20 cellular contexts compared by ENCODE assay signal in the genomic region with DNA sequence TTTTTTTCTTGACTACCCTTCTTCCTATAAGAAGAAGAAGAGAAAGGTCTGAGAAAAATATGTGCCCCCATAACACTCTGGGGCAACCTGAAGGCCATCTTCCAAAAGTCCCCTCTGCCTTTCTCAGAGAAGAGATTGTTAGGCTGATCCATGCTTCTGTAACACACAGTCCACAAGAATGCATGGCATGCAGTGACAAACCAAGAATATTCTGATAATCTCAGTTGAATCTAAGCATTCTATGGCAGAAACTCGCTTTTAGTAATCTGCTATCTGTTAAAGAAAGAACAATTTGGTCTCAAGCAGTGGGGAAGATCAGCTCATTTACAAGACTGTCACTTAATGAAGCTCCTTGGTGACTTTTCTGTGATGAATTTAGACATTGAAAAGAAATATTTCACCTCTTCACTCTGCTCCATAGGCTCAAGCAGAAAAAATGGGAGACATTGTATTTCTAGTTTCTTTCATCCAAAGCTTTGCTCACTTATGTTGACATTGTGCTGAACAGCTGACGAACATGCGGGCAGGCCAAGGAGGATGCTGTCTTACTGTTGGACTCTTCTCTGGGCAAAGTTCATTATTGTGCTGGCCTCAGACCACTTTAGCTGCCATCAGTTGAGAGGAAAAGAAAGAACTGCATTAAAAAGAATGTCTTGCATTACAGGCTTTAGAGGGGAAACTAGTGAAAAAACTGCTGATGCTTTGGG.
DNase-seq lines count a peak whose midpoint lies in the region; TF ChIP-seq lines count a peak whose summit lies in the region.
"Had no signal": no experiment of that assay in that cellular context is flagged by ENCODE, and none has a peak within 500 bp of the region (broad histone marks: within the 10 kb centered on the region; RNA-seq: fewer than 3 reads in every experiment).

No MANE protein-coding gene starts in this region.

- H3K9me2 ChIP-seq in SK-N-SH, result no peaks in the 10 kb centered on the region

- H3K27ac ChIP-seq in SK-N-SH (ENCODE audit: low read depth in 2 of 2, low read length in 1 of 2) (peak overlapping the region; percentile 28 to 47; a peak in 3 of 4 replicates), osteoblast (ENCODE audit: low read depth, low read length) (peak overlapping the region; percentile 3), ascending aorta (no peak overlapping the region), WERI-Rb-1 (no peak overlapping the region)
- H3K27ac ChIP-seq: skin epidermis, vagina had no signal

- H3F3A ChIP-seq in SK-N-SH (replicated peaks; ENCODE audit: insufficient read depth), result no peaks in the 10 kb centered on the region

- TF ChIP-seq EP300 in SK-N-SH (IDR thresholded peaks at IDR 0.05; ENCODE audit: borderline replicate concordance in 1 of 2, low read depth in 1 of 2, low read length in 1 of 2), result peak in 1 of 2 experiments; percentile 53; a peak in 1 of 4 replicates

- DNase-seq in EL (peak; percentile 81), SK-N-SH (no peak), fibroblast of pulmonary artery (ENCODE audit: low read depth) (peak; percentile 27), osteoblast (ENCODE audit: insufficient read length, low spot score, missing footprints) (peak; percentile 83), NCI-H69 (lab: John Stamatoyannopoulos, UW) (no peak), ascending aorta (ENCODE audit: low spot score in 2 of 2) (no peak), WERI-Rb-1 (no peak), superior temporal gyrus (ENCODE audit: extremely low spot score) (no peak)
- DNase-seq: cortex of kidney; naive thymus-derived CD8-positive, alpha-beta T cell; NCI-H1417 treated with DMSO at 0.1 percent for 48 hours; NCI-H2171 treated with DMSO at 0.1 percent for 48 hours; PC-3; posterior cingulate gyrus; stimulated activated CD4-positive, alpha-beta T cell treated with anti-CD3 and anti-CD28 coated beads, Interleukin-4, amount 100 ng/mL, for 24 hours; T-helper 9 cell had no signal

- H3K4me2 ChIP-seq in SK-N-SH (peak overlapping the region; percentile 13; the same call in 1 of the 2 replicates), osteoblast (ENCODE audit: insufficient read depth, low read length) (peak overlapping the region; percentile 14)

- H3K4me1 ChIP-seq in SK-N-SH (ENCODE audit: control insufficient read depth in 1 of 2, insufficient read depth in 2 of 2, low read depth in 1 of 2, low read length in 1 of 2) (no peaks in the 10 kb centered on the region), osteoblast (ENCODE audit: insufficient read depth, low read length) (peaks cover 2% of the 10 kb centered on the region), ascending aorta (no peaks in the 10 kb centered on the region)
- H3K4me1 ChIP-seq: vagina had no signal

- CTCF ChIA-PET in SK-N-SH (lab: Yijun Ruan, JAX), result no interaction called here

- H3K27me3 ChIP-seq in SK-N-SH (ENCODE audit: insufficient read depth), result no peaks in the 10 kb centered on the region
- no peaks in the 10 kb centered on the region for H3K27me3 ChIP-seq in osteoblast (ENCODE audit: insufficient read depth, low read length)
- H3K27me3 ChIP-seq in ascending aorta, result no peaks in the 10 kb centered on the region
- H3K27me3 ChIP-seq in WERI-Rb-1 (ENCODE audit: insufficient read depth, low read depth, severe bottlenecking), result no peaks in the 10 kb centered on the region
- H3K27me3 ChIP-seq: vagina had no signal

- intact Hi-C loops in ascending aorta (cut with DNase I), result no loop called here

- H4K20me1 ChIP-seq in SK-N-SH (ENCODE audit: insufficient read depth) (no peaks in the 10 kb centered on the region), osteoblast (ENCODE audit: insufficient read depth, low read length) (no peaks in the 10 kb centered on the region)

- POLR2A ChIA-PET in SK-N-SH (lab: Yijun Ruan, JAX), result no interaction called here

- H3K36me3 ChIP-seq in SK-N-SH (replicated peaks in 1 of 2; ENCODE audit: control insufficient read depth in 1 of 2, insufficient read depth in 2 of 2, low read length in 1 of 2) (no peaks in the 10 kb centered on the region), osteoblast (ENCODE audit: insufficient read depth, low read length) (no peaks in the 10 kb centered on the region), ascending aorta (no peaks in the 10 kb centered on the region), WERI-Rb-1 (no peaks in the 10 kb centered on the region)
- H3K36me3 ChIP-seq: vagina had no signal

- H2AFZ ChIP-seq in SK-N-SH (ENCODE audit: low read depth) (no peak overlapping the region), osteoblast (ENCODE audit: low read length) (no peak overlapping the region)

- no peak overlapping the region for H3K4me3 ChIP-seq in SK-N-SH (ENCODE audit: low read depth in 2 of 2, low read length in 1 of 2)
- H3K4me3 ChIP-seq in fibroblast of pulmonary artery (replicated peaks; ENCODE audit: low read depth, low read length), result no peak overlapping the region
- no peak overlapping the region for H3K4me3 ChIP-seq in osteoblast (ENCODE audit: insufficient read depth, low read length)
- H3K4me3 ChIP-seq in ascending aorta, result no peak overlapping the region
- no peak overlapping the region for H3K4me3 ChIP-seq in WERI-Rb-1 (ENCODE audit: low read depth, low read length)
- H3K4me3 ChIP-seq: GM12878, lung, skin epidermis, vagina had no signal

- no peaks in the 10 kb centered on the region for H3K9me3 ChIP-seq in SK-N-SH
- no peaks in the 10 kb centered on the region for H3K9me3 ChIP-seq in osteoblast (ENCODE audit: low read depth, low read length)
- no peaks in the 10 kb centered on the region for H3K9me3 ChIP-seq in ascending aorta
- no peaks in the 10 kb centered on the region for H3K9me3 ChIP-seq in WERI-Rb-1 (ENCODE audit: severe bottlenecking)
- H3K9me3 ChIP-seq: vagina had no signal

- H3K9ac ChIP-seq in SK-N-SH, result no peak overlapping the region

- 58% methylated on average over 3 of the region's 3 CpGs for WGBS in SK-N-SH (ENCODE audit: low lambda C conversion rate)

- H3K79me2 ChIP-seq in SK-N-SH (ENCODE audit: insufficient read depth) (no peaks in the 10 kb centered on the region), osteoblast (ENCODE audit: insufficient read depth, low read length) (no peaks in the 10 kb centered on the region)

- no peak for TF ChIP-seq RAD21 in SK-N-SH (IDR thresholded peaks at IDR 0.05; ENCODE audit: low read length)

- TF ChIP-seq CTCF in SK-N-SH (IDR thresholded peaks at IDR 0.05) (no peak), fibroblast of pulmonary artery (IDR thresholded peaks at IDR 0.05; ENCODE audit: low read length, missing control alignments) (no peak), osteoblast (IDR thresholded peaks at IDR 0.05; ENCODE audit: extremely low read depth, low read depth, low read length) (no peak), ascending aorta (IDR thresholded peaks at IDR 0.05) (no peak), WERI-Rb-1 (IDR thresholded peaks at IDR 0.05; ENCODE audit: low read depth, low read length) (no peak)

TF ChIP-seq in SK-N-SH, 30 proteins besides CTCF, POLR2A, EP300 and RAD21 (continues in another document):
- TF ChIP-seq, protein P1, sequence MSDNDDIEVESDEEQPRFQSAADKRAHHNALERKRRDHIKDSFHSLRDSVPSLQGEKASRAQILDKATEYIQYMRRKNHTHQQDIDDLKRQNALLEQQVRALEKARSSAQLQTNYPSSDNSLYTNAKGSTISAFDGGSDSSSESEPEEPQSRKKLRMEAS (IDR thresholded peaks at IDR 0.05; ENCODE audit: low read depth), result no peak
- TF ChIP-seq, protein P2, sequence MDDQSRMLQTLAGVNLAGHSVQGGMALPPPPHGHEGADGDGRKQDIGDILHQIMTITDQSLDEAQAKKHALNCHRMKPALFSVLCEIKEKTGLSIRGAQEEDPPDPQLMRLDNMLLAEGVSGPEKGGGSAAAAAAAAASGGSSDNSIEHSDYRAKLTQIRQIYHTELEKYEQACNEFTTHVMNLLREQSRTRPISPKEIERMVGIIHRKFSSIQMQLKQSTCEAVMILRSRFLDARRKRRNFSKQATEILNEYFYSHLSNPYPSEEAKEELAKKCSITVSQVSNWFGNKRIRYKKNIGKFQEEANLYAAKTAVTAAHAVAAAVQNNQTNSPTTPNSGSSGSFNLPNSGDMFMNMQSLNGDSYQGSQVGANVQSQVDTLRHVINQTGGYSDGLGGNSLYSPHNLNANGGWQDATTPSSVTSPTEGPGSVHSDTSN (IDR thresholded peaks at IDR 0.05), result peak; percentile 44
- TF ChIP-seq SIN3A (IDR thresholded peaks at IDR 0.05; ENCODE audit: borderline replicate concordance, low read depth, low read length) (no peak), TEAD4 (IDR thresholded peaks at IDR 0.05; ENCODE audit: borderline replicate concordance, insufficient read depth) (peak; percentile 85; the same call in 1 of the 2 replicates), NFIC (IDR thresholded peaks at IDR 0.05; ENCODE audit: borderline replicate concordance) (0 out of 2 replicates have a peak, but pooled peaks have one; percentile 30), CHD2 (IDR thresholded peaks at IDR 0.05; ENCODE audit: low read length, partially characterized antibody) (no peak), EZH2phosphoT487 (IDR thresholded peaks at IDR 0.05; ENCODE audit: borderline replicate concordance, low read depth) (no peak), RCOR1 (IDR thresholded peaks at IDR 0.05; ENCODE audit: low read length) (no peak), POLR2AphosphoS5 (IDR thresholded peaks at IDR 0.05; ENCODE audit: low read depth, low read length) (no peak), JUND (IDR thresholded peaks at IDR 0.05) (peak; percentile 36; the same call in 1 of the 2 replicates), GABPA (IDR thresholded peaks at IDR 0.05; ENCODE audit: low read depth) (no peak), TAF1 (IDR thresholded peaks at IDR 0.05; ENCODE audit: borderline replicate concordance, low read depth, low read length) (no peak)
- TF ChIP-seq, protein P3, sequence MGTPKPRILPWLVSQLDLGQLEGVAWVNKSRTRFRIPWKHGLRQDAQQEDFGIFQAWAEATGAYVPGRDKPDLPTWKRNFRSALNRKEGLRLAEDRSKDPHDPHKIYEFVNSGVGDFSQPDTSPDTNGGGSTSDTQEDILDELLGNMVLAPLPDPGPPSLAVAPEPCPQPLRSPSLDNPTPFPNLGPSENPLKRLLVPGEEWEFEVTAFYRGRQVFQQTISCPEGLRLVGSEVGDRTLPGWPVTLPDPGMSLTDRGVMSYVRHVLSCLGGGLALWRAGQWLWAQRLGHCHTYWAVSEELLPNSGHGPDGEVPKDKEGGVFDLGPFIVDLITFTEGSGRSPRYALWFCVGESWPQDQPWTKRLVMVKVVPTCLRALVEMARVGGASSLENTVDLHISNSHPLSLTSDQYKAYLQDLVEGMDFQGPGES (IDR thresholded peaks at IDR 0.05; ENCODE audit: low read depth, low read length), result no peak
- TF ChIP-seq, protein P4, sequence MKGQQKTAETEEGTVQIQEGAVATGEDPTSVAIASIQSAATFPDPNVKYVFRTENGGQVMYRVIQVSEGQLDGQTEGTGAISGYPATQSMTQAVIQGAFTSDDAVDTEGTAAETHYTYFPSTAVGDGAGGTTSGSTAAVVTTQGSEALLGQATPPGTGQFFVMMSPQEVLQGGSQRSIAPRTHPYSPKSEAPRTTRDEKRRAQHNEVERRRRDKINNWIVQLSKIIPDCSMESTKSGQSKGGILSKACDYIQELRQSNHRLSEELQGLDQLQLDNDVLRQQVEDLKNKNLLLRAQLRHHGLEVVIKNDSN (IDR thresholded peaks at IDR 0.05; ENCODE audit: borderline replicate concordance, low read depth), result no peak

Comparison
In these comparisons a context has a peak if more than half of its experiments do, and no peak if none do; other contexts are left out.
1. DNase-seq: peak in EL (single experiment), fibroblast of pulmonary artery (single experiment) and osteoblast (single experiment); none in SK-N-SH (single experiment), NCI-H69 (single experiment), ascending aorta (0 of 2), WERI-Rb-1 (single experiment) and superior temporal gyrus (single experiment).
2. H3K27ac ChIP-seq: peak in SK-N-SH (2 of 2) and osteoblast (single experiment); none in ascending aorta (0 of 2) and WERI-Rb-1 (single experiment).